ENCODE assay signal across 17 cellular contexts in genomic region chr1:95532335-95532734, GRCh38.
"Had no signal": no experiment of that assay in that cellular context is flagged by ENCODE, and none has a peak within 500 bp of the region (broad histone marks: within the 10 kb centered on the region; RNA-seq: fewer than 3 reads in every experiment).

No MANE protein-coding gene starts in this region.

- H3K27me3 ChIP-seq: adrenal gland, gastroesophageal sphincter, neutrophil, tibial artery, uterus had no signal

- H3K4me1 ChIP-seq: adrenal gland, uterus had no signal

- ATAC-seq: gastroesophageal sphincter; left cardiac atrium; naive thymus-derived CD4-positive, alpha-beta T cell; right cardiac atrium; stimulated activated memory B cell treated with anti-CD40 and anti-IgM and Interleukin-4, amounts not matched to agents 10 μg/mL and 1 μg/mL and 100 μg/mL, for 72 hours had no signal

- H3K9me3 ChIP-seq: adrenal gland, gastroesophageal sphincter, neutrophil, tibial artery, uterus had no signal

- H3K27ac ChIP-seq: adrenal gland, coronary artery, epithelial cell of prostate, gastroesophageal sphincter, neutrophil, tibial artery, uterus had no signal

- H3K36me3 ChIP-seq: adrenal gland, gastroesophageal sphincter, neutrophil, tibial artery, uterus had no signal

- DNase-seq: activated CD4-positive, alpha-beta T cell treated with anti-CD3 and anti-CD28 coated beads, Interleukin-2, amount 50 U/mL, for 1 hour; activated naive CD4-positive, alpha-beta T cell treated with anti-CD3 and anti-CD28 coated beads, Interleukin-2, amount 50 U/mL, for 16 hours; adrenal gland; effector CD4-positive, alpha-beta T cell; immature natural killer cell; left cardiac atrium; naive thymus-derived CD4-positive, alpha-beta T cell; right cardiac atrium; tibial artery; uterus had no signal

- H3K4me3 ChIP-seq: adrenal gland, coronary artery, gastroesophageal sphincter, lung, smooth muscle cell, tibial artery, uterus had no signal
